Comparison of ENCODE assay signal across 27 cellular contexts in genomic region chr18:48440924-48441323, GRCh38. TPM values are rescaled to one million over a fixed set of nuclear protein-coding genes. Genes with fewer than 3 reads are reported as not detected.
DNase-seq lines count a peak whose midpoint lies in the region; ATAC-seq and TF ChIP-seq lines count a peak whose summit lies in the region.
"Had no signal": no experiment of that assay in that cellular context is flagged by ENCODE, and none has a peak within 500 bp of the region (broad histone marks: within the 10 kb centered on the region; RNA-seq: fewer than 3 reads in every experiment).

No MANE protein-coding gene starts in this region.

- H3K27me3 Mint-ChIP-seq in naive thymus-derived CD8-positive, alpha-beta T cell: peaks cover 34 to 83% (median 39%) of the 10 kb centered on the region in 5 donors

- H3K27me3 ChIP-seq in right atrium auricular region (no peaks in the 10 kb centered on the region), skeletal muscle satellite cell (ENCODE audit: control insufficient read depth, insufficient read depth, low read length) (peaks cover 83% of the 10 kb centered on the region), aorta (ENCODE audit: control insufficient read depth in 1 of 2, insufficient read depth in 2 of 2, low read length in 1 of 2) (no peaks in the 10 kb centered on the region)
- H3K27me3 ChIP-seq: adrenal gland, esophagus squamous epithelium, ovary had no signal

- no peaks in the 10 kb centered on the region for H3K9me3 ChIP-seq in right atrium auricular region
- H3K9me3 ChIP-seq in skeletal muscle satellite cell (replicated peaks; ENCODE audit: low read length): no peaks in the 10 kb centered on the region
- no peaks in the 10 kb centered on the region for H3K9me3 ChIP-seq in aorta (ENCODE audit: control insufficient read depth, low read length)
- H3K9me3 ChIP-seq: adrenal gland, esophagus squamous epithelium, ovary, transverse colon had no signal

- intact Hi-C loops in aorta (cut with DNase I): loop anchor here (5.0 to 10.0 kb wide), 4 partner anchors 99 to 306 kb away; no protein-coding TSS in a partner anchor

- H3K4me3 Mint-ChIP-seq in naive thymus-derived CD8-positive, alpha-beta T cell: no peak overlapping the region
- H3K4me3 Mint-ChIP-seq in stimulated activated effector memory CD8-positive, alpha-beta T cell treated with anti-CD3 and anti-CD28 coated beads, Interleukin-12 subunit alpha, Interleukin-12 subunit beta, amount 100 ng/mL, for 72 hours: no peak overlapping the region
- H3K4me3 Mint-ChIP-seq: activated CD4-positive, alpha-beta T cell treated with anti-CD3 and anti-CD28 coated beads, Interleukin-2, amount 10 ng/mL, durations not matched to agents 7 days and 5 days; activated T-cell treated with anti-CD3 and anti-CD28 coated beads, Interleukin-2, amount 50 U/mL, for 72 hours; naive thymus-derived CD4-positive, alpha-beta T cell; stimulated activated memory B cell treated with anti-CD40 and anti-IgM and Interleukin-4, amounts not matched to agents 10 μg/mL and 1 μg/mL and 100 μg/mL, for 72 hours had no signal

- no peak overlapping the region for H3K9ac ChIP-seq in skeletal muscle satellite cell (ENCODE audit: low read depth, low read length)

- TF ChIP-seq CTCF in coronary artery (IDR thresholded peaks at IDR 0.05): no peak
- no peak for TF ChIP-seq CTCF in right atrium auricular region (IDR thresholded peaks at IDR 0.05)

- POLR2A ChIA-PET in naive thymus-derived CD8-positive, alpha-beta T cell (lab: Charles Lee): no interaction called here

- peaks cover 0 to 26% of the 10 kb centered on the region in 2 donors for H3K4me1 ChIP-seq in right atrium auricular region
- peaks cover 9% of the 10 kb centered on the region for H3K4me1 ChIP-seq in skeletal muscle satellite cell (ENCODE audit: control insufficient read depth, insufficient read depth, low read length)
- H3K4me1 ChIP-seq in aorta (ENCODE audit: control insufficient read depth in 1 of 2, insufficient read depth in 2 of 2, low read length in 2 of 2): no peaks in the 10 kb centered on the region
- H3K4me1 ChIP-seq: adrenal gland had no signal

- H3K36me3 ChIP-seq in right atrium auricular region: no peaks in the 10 kb centered on the region
- no peaks in the 10 kb centered on the region for H3K36me3 ChIP-seq in skeletal muscle satellite cell (ENCODE audit: insufficient read depth, low read length)
- H3K36me3 ChIP-seq in aorta (ENCODE audit: control insufficient read depth in 1 of 2, insufficient read depth in 2 of 2, low read length in 1 of 2): no peaks in the 10 kb centered on the region
- H3K36me3 ChIP-seq: adrenal gland, esophagus squamous epithelium, ovary, transverse colon, WERI-Rb-1 had no signal

- no peaks in the 10 kb centered on the region for H3K36me3 Mint-ChIP-seq in naive thymus-derived CD8-positive, alpha-beta T cell
- no peaks in the 10 kb centered on the region for H3K36me3 Mint-ChIP-seq in stimulated activated effector memory CD8-positive, alpha-beta T cell treated with anti-CD3 and anti-CD28 coated beads, Interleukin-12 subunit alpha, Interleukin-12 subunit beta, amount 100 ng/mL, for 72 hours
- H3K36me3 Mint-ChIP-seq: CD14-positive monocyte; naive thymus-derived CD4-positive, alpha-beta T cell; stimulated activated memory B cell treated with anti-CD40 and anti-IgM and Interleukin-4, amounts not matched to agents 10 μg/mL and 1 μg/mL and 100 μg/mL, for 72 hours had no signal

- 16 to 24% methylated on average over 9 of the region's 9 CpGs for WGBS in aorta, 2 donors

- H3K4me1 Mint-ChIP-seq in naive thymus-derived CD8-positive, alpha-beta T cell: peaks cover 0 to 3% (median 2%) of the 10 kb centered on the region in 4 donors
- H3K4me1 Mint-ChIP-seq in stimulated activated effector memory CD8-positive, alpha-beta T cell treated with anti-CD3 and anti-CD28 coated beads, Interleukin-12 subunit alpha, Interleukin-12 subunit beta, amount 100 ng/mL, for 72 hours: no peaks in the 10 kb centered on the region
- H3K4me1 Mint-ChIP-seq: activated CD4-positive, alpha-beta T cell treated with anti-CD3 and anti-CD28 coated beads, Interleukin-2, amount 10 ng/mL, durations not matched to agents 7 days and 5 days; stimulated activated memory B cell treated with anti-CD40 and anti-IgM and Interleukin-4, amounts not matched to agents 10 μg/mL and 1 μg/mL and 100 μg/mL, for 72 hours had no signal

- ATAC-seq in aorta (ENCODE audit: low FRiP score): peak; percentile 39
- ATAC-seq in naive thymus-derived CD8-positive, alpha-beta T cell: no peak
- no peak for ATAC-seq in stimulated activated effector memory CD8-positive, alpha-beta T cell treated with anti-CD3 and anti-CD28 coated beads, Interleukin-12 subunit alpha, Interleukin-12 subunit beta, amount 100 ng/mL, for 72 hours
- ATAC-seq: activated T-cell treated with anti-CD3 and anti-CD28 coated beads, Interleukin-2, amount 50 U/mL, for 72 hours; left colon; naive thymus-derived CD4-positive, alpha-beta T cell; stimulated activated memory B cell treated with anti-CD40 and anti-IgM and Interleukin-4, amounts not matched to agents 10 μg/mL and 1 μg/mL and 100 μg/mL, for 72 hours had no signal

- H3K4me2 ChIP-seq in skeletal muscle satellite cell (ENCODE audit: low read length): peak overlapping the region; percentile 60

- peak overlapping the region; percentile 62 to 75 for H3K27ac ChIP-seq in coronary artery
- peak overlapping the region in 1 of 2 donors; percentile 37 for H3K27ac ChIP-seq in right atrium auricular region
- H3K27ac ChIP-seq in aorta (ENCODE audit: low read depth in 1 of 2, low read length in 2 of 2): peak overlapping the region; percentile 9 to 61
- H3K27ac ChIP-seq: ovary, transverse colon, WERI-Rb-1 had no signal

- peak overlapping the region; percentile 41 for H3K4me3 ChIP-seq in coronary artery
- H3K4me3 ChIP-seq in right atrium auricular region: no peak overlapping the region
- no peak overlapping the region for H3K4me3 ChIP-seq in skeletal muscle satellite cell (ENCODE audit: low read length)
- H3K4me3 ChIP-seq in aorta (ENCODE audit: low read length in 2 of 2): no peak overlapping the region
- H3K4me3 ChIP-seq: adrenal gland, ovary, transverse colon had no signal

- H3K9me3 Mint-ChIP-seq in naive thymus-derived CD8-positive, alpha-beta T cell: no peaks in the 10 kb centered on the region
- H3K9me3 Mint-ChIP-seq in stimulated activated effector memory CD8-positive, alpha-beta T cell treated with anti-CD3 and anti-CD28 coated beads, Interleukin-12 subunit alpha, Interleukin-12 subunit beta, amount 100 ng/mL, for 72 hours: no peaks in the 10 kb centered on the region
- H3K9me3 Mint-ChIP-seq: activated CD4-positive, alpha-beta T cell treated with anti-CD3 and anti-CD28 coated beads, Interleukin-2, amount 10 ng/mL, durations not matched to agents 7 days and 5 days; activated T-cell treated with anti-CD3 and anti-CD28 coated beads, Interleukin-2, amount 50 U/mL, for 72 hours; CD14-positive monocyte; naive thymus-derived CD4-positive, alpha-beta T cell; stimulated activated memory B cell treated with anti-CD40 and anti-IgM and Interleukin-4, amounts not matched to agents 10 μg/mL and 1 μg/mL and 100 μg/mL, for 72 hours had no signal

- no peak overlapping the region for H3K27ac Mint-ChIP-seq in naive thymus-derived CD8-positive, alpha-beta T cell
- no peak overlapping the region for H3K27ac Mint-ChIP-seq in stimulated activated effector memory CD8-positive, alpha-beta T cell treated with anti-CD3 and anti-CD28 coated beads, Interleukin-12 subunit alpha, Interleukin-12 subunit beta, amount 100 ng/mL, for 72 hours
- H3K27ac Mint-ChIP-seq: activated CD4-positive, alpha-beta T cell treated with anti-CD3 and anti-CD28 coated beads, Interleukin-2, amount 10 ng/mL, durations not matched to agents 7 days and 5 days; activated T-cell treated with anti-CD3 and anti-CD28 coated beads, Interleukin-2, amount 50 U/mL, for 72 hours; CD14-positive monocyte; naive thymus-derived CD4-positive, alpha-beta T cell; stimulated activated memory B cell treated with anti-CD40 and anti-IgM and Interleukin-4, amounts not matched to agents 10 μg/mL and 1 μg/mL and 100 μg/mL, for 72 hours had no signal

- no peak for DNase-seq in coronary artery (ENCODE audit: low spot score)
- peak; percentile 75 for DNase-seq in right atrium auricular region (ENCODE audit: low spot score)
- no peak for DNase-seq in aorta
- no peak for DNase-seq in naive thymus-derived CD8-positive, alpha-beta T cell
- DNase-seq in stimulated activated effector memory CD8-positive, alpha-beta T cell treated with anti-CD3 and anti-CD28 coated beads, Interleukin-12 subunit alpha, Interleukin-12 subunit beta, amount 100 ng/mL, for 72 hours (ENCODE audit: low spot score in 2 of 2): no peak
- DNase-seq in SKM-1 (lab: John Stamatoyannopoulos, UW; ENCODE audit: unreplicated experiment): no peak
- DNase-seq: activated CD4-positive, alpha-beta T cell treated with anti-CD3 and anti-CD28 coated beads, Interleukin-2, amount 10 ng/mL, durations not matched to agents 7 days and 5 days; activated naive CD4-positive, alpha-beta T cell treated with Interleukin-2 at 50 U/mL for 16 hours; activated T-cell treated with anti-CD3 and anti-CD28 coated beads, Interleukin-2, amount 50 U/mL, for 72 hours; cortex of kidney; DND-41; esophagus squamous epithelium; hippocampal formation; left colon; naive thymus-derived CD4-positive, alpha-beta T cell; NCI-H526; SIG-M5; stimulated activated CD4-positive, alpha-beta T cell treated with anti-CD3 and anti-CD28 coated beads, Interleukin-4, amount 100 ng/mL, for 24 hours; SW 1271; T-helper 9 cell; transverse colon had no signal

RNA-seq across cellular contexts. Expression of gene ZBTB7C, which starts 31.7 kb away (rescaled TPM):
- 1 to 10 TPM; 1.8 to 7.7 TPM for total RNA-seq in right atrium auricular region
- 0.22 TPM in 1 of 2 replicates, not detected in the other for total RNA-seq in skeletal muscle satellite cell (2012; rRNA removed)
- total RNA-seq in aorta: 10 to 100 TPM; 18.2 to 22.4 TPM
- 1 to 10 TPM in 1 of 2 donors, under 1 TPM in 1; 0.69 to 1.9 TPM for polyA plus RNA-seq in aorta
- total RNA-seq in naive thymus-derived CD8-positive, alpha-beta T cell: not detected
- polyA plus RNA-seq in naive thymus-derived CD8-positive, alpha-beta T cell: not detected
- polyA plus RNA-seq: naive thymus-derived CD4-positive, alpha-beta T cell had no signal
